In the genomic region with DNA sequence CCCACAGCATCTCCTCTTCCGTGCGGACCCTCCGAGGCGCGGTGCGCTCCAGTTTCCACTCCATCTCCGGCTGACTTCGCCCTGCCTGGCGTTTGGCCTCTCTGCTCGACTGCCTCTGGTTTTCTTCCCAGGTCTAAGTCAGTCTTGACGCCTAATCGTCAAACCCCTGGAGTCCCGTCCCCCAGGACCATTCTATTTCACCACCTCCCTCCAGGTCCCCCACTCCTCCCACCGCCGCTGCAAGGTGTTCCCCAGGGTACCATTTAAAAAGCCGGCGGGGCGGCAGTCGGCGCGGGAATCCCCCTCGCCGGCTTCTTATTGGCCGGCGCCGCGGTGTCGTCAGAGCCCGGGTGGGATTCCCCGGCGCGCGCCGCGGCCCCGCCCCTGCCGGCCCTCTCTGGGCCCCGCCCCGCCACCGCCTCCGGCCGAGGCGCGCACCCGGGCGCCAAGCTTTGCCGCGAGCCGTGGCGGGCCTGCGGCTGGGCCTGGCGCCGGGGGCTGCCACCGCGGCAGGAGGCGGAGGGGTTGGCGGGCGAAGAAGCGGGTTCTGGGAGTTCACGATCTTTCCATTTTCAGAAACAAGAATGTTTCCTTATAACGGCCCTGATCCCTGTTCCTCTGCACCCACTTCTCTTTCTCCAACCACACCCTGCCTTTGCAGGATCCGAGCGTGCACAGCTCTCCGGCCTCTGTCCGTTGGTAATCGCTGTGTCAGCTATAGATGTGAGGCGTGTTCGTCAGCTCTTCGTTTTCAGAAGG, we compare ENCODE assay signal across 8 cellular contexts. TPM values are rescaled to one million over a fixed set of nuclear protein-coding genes. Genes with fewer than 3 reads are reported as not detected.
A peak's percentile ranks its signal among the peaks of the same experiment; 100 is the strongest.
DNase-seq lines count a peak whose midpoint lies in the region; ATAC-seq, FAIRE-seq and TF ChIP-seq lines count a peak whose summit lies in the region.

A gene with protein sequence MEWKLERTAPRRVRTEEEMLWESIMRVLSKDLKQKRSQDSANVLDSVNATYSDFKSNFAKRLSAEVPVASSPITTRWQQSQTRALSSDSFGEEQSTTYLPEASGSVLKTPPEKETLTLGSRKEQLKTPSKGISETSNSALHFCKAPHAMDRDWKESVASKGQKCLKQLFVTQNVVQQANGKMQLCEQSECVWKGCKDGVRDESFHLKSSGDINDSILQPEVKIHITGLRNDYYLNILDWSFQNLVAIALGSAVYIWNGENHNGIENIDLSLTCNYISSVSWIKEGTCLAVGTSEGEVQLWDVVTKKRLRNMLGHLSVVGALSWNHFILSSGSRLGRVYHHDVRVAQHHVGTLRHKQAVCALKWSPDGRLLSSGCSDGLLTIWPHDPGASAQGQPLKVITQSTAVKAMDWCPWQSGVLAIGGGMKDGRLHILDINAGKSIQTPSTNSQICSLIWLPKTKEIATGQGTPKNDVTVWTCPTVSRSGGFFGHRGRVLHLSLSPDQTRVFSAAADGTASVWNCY (minus strand): TSS at position 241 of the 759 bp plus-strand sequence. CDS start 177 bp downstream, at position 64.

- no peak for TF ChIP-seq EP300 in HepG2 (IDR thresholded peaks at IDR 0.05; ENCODE audit: low read depth in 2 of 2, low read length in 2 of 2)
- TF ChIP-seq EP300 in HepG2 (CRISPR knock-in tag; IDR thresholded peaks at IDR 0.05; ENCODE audit: borderline replicate concordance): no peak

- H4K20me1 ChIP-seq in HepG2 (ENCODE audit: insufficient read depth, low read length): no peaks in the 10 kb centered on the region; the same call in 1 of the 2 replicates

- DNase-seq in A673 (ENCODE audit: low spot score): peak; percentile 86
- DNase-seq in NCI-H2196 treated with DMSO at 0.1 percent for 48 hours (lab: John Stamatoyannopoulos, UW; ENCODE audit: unreplicated experiment): peak; percentile 15
- DNase-seq in activated CD4-positive, alpha-beta T cell treated with anti-CD3 and anti-CD28 coated beads for 24 hours (ENCODE audit: low read depth in 2 of 2): peak; percentile 55 to 64
- DNase-seq in colonic mucosa: peak; percentile 76
- peak; percentile 23 for DNase-seq in HepG2 (ENCODE audit: low spot score)
- peak; percentile 80 for DNase-seq in stimulated activated CD4-positive, alpha-beta T cell treated with anti-CD3 and anti-CD28 coated beads, Interleukin-4, amount 100 ng/mL, for 1 hour

- peak within 1 kb of the TSS; percentile 97 for H3K4me2 ChIP-seq in HepG2 (ENCODE audit: low read depth, low read length)

- intact Hi-C loops in A673 (cut with micrococcal nuclease; ENCODE audit: unreplicated experiment) (loop anchor here (2.0 to 5.0 kb wide), 4 partner anchors 54 to 1092 kb away; a partner anchor contains a TSS), colonic mucosa (cut with DNase I) (loop anchor here (5.0 kb wide), 1 partner anchor 519 kb away; no protein-coding TSS in a partner anchor), HepG2 (cut with micrococcal nuclease; ENCODE audit: unreplicated experiment) (loop anchor here (1.0 to 10.0 kb wide), 7 partner anchors 54 to 762 kb away; a partner anchor contains a TSS)

- POLR2A ChIA-PET in A673 (lab: Charles Lee; ENCODE audit: low non-redundant PET) (no interaction called here), HepG2 (lab: Yijun Ruan, JAX) (no interaction called here)

- WGBS in HepG2 (ENCODE audit: low lambda C conversion rate): 1% methylated on average over 30 of the region's 69 CpGs

- no peak for TF ChIP-seq RAD21 in HepG2 (CRISPR knock-in tag; IDR thresholded peaks at IDR 0.05)

- peak within 1 kb of the TSS; percentile 66 for H2AFZ ChIP-seq in HepG2 (ENCODE audit: low read length)

- peak within 1 kb of the TSS; percentile 48 for H3K4me3 ChIP-seq in A673 (ENCODE audit: low read depth, low read length, poor library complexity, severe bottlenecking)
- peak within 1 kb of the TSS; percentile 42 for H3K4me3 ChIP-seq in colonic mucosa
- peak within 1 kb of the TSS; percentile 52 to 70 (median 59) for H3K4me3 ChIP-seq in HepG2 (replicated peaks in 1 of 3; ENCODE audit: insufficient read depth in 1 of 3, low read depth in 2 of 3, low read length in 3 of 3)

- no peaks in the 10 kb centered on the region for H3K79me2 ChIP-seq in HepG2 (ENCODE audit: insufficient read depth, low read length)

- TF ChIP-seq POLR2A in HepG2 (IDR thresholded peaks at IDR 0.05; ENCODE audit: insufficient read depth in 1 of 2, low read depth in 2 of 2, low read length in 2 of 2): no peak

- CTCF ChIA-PET in A673 (lab: Charles Lee) (interaction anchor here (0.7 kb wide), 1 partner anchor 301 kb away, joined by 3 read pairs; no protein-coding TSS in a partner anchor), HepG2 (lab: Yijun Ruan, JAX; ENCODE audit: low intra/inter-chr PET ratio, low total read pairs) (no interaction called here)

- H3K27ac ChIP-seq in A673 (ENCODE audit: low read depth, low read length, poor library complexity, severe bottlenecking): no peak within 1 kb of the TSS
- H3K27ac ChIP-seq in colonic mucosa: no peak within 1 kb of the TSS
- no peak within 1 kb of the TSS for H3K27ac ChIP-seq in HepG2 (ENCODE audit: extremely low read length, insufficient read depth, low read length)

- in situ Hi-C loops in HepG2 (cut with HindIII; ENCODE audit: extremely low pct_ligation_motif_present, low pct_unique_long_range_greater_than_20kb): loop anchor here (5.0 to 25.0 kb wide), 2 partner anchors 519 to 661 kb away; a partner anchor contains a TSS

- no TSS peak for BruUV-seq in A673 (replicated peaks; lab: Mats Ljungman, UMichigan)
- BruUV-seq in HepG2 (replicated peaks; lab: Mats Ljungman, UMichigan): no TSS peak

- peaks cover 23% of the 10 kb centered on the region for H3K27me3 ChIP-seq in A673 (replicated peaks; ENCODE audit: insufficient read depth, low read depth, low read length, poor library complexity)
- peaks cover 39% of the 10 kb centered on the region for H3K27me3 ChIP-seq in colonic mucosa
- H3K27me3 ChIP-seq in HepG2 (ENCODE audit: control insufficient read depth in 1 of 2, insufficient read depth in 2 of 2, low read length in 2 of 2): peaks cover 2 to 39% of the 10 kb centered on the region in 2 experiments; a peak in 3 of 5 replicates

- peak; percentile 51 for ATAC-seq in GM18873 (IDR thresholded peaks at IDR 0.05; ENCODE audit: low FRiP score, unreplicated experiment)
- peak; percentile 77 for ATAC-seq in HG03108 (IDR thresholded peaks at IDR 0.05; ENCODE audit: unreplicated experiment)
- ATAC-seq in HepG2: peak; percentile 83

- TF ChIP-seq CTCF in A673 (conservative IDR thresholded peaks at IDR 0.05; ENCODE audit: low read depth, low read length) (no peak), colonic mucosa (IDR thresholded peaks at IDR 0.05) (no peak), HepG2 (CRISPR knock-in tag; IDR thresholded peaks at IDR 0.05) (no peak)

- H3K9me3 ChIP-seq in A673 (ENCODE audit: low read depth, low read length, poor library complexity, severe bottlenecking) (no peaks in the 10 kb centered on the region), colonic mucosa (no peaks in the 10 kb centered on the region), HepG2 (ENCODE audit: low read length) (no peaks in the 10 kb centered on the region)

- no peak for FAIRE-seq in HepG2 (lab: Jason Lieb, UNC)

- peak within 1 kb of the TSS; percentile 38 to 66 for H3K9ac ChIP-seq in colonic mucosa (ENCODE audit: low read depth in 2 of 2, low read length in 2 of 2)
- H3K9ac ChIP-seq in HepG2 (ENCODE audit: insufficient read depth, low read depth, low read length): peak within 1 kb of the TSS; percentile 49

- H3K4me1 ChIP-seq in A673 (ENCODE audit: insufficient read depth, low read length, poor library complexity, severe bottlenecking) (peaks cover 24% of the 10 kb centered on the region), colonic mucosa (peaks cover 10% of the 10 kb centered on the region), HepG2 (ENCODE audit: insufficient read depth, low read length) (peaks cover 39% of the 10 kb centered on the region)

- H3K36me3 ChIP-seq in A673 (ENCODE audit: insufficient read depth, low read length, poor library complexity, severe bottlenecking): no peaks in the 10 kb centered on the region
- H3K36me3 ChIP-seq in colonic mucosa: no peaks in the 10 kb centered on the region
- H3K36me3 ChIP-seq in HepG2 (replicated peaks in 1 of 2; ENCODE audit: control insufficient read depth in 1 of 2, insufficient read depth in 2 of 2, low read length in 2 of 2): no peaks in the 10 kb centered on the region

TF ChIP-seq in HepG2, 621 proteins besides CTCF, POLR2A, EP300 and RAD21 (continues in another document):
- TF ChIP-seq REXO4 (CRISPR knock-in tag; IDR thresholded peaks at IDR 0.05; ENCODE audit: borderline replicate concordance): no peak

RNA-seq across cellular contexts. Expression of the gene that starts here (rescaled TPM):
- total RNA-seq in A673 (2021) (not detected in 2 replicates), colonic mucosa (not detected), HepG2 (2016; rRNA removed; fragmentation: Illumina TruSeq; extraction: Trizol) (not detected in 2 replicates)
- not detected in 2 replicates for total RNA-seq in HepG2 (2016; cell fraction: cytosol; rRNA removed; fragmentation: Illumina TruSeq; extraction: Trizol; ENCODE audit: low read depth)
- total RNA-seq in HepG2 (2016; cell fraction: insoluble cytoplasmic fraction; rRNA removed; fragmentation: Illumina TruSeq; extraction: Trizol): not detected in 2 replicates
- not detected in 2 replicates for total RNA-seq in HepG2 (2016; cell fraction: membrane; rRNA removed; fragmentation: Illumina TruSeq; extraction: Trizol)
- not detected in 2 replicates for total RNA-seq in HepG2 (2016; cell fraction: nucleus; rRNA removed; fragmentation: Illumina TruSeq; extraction: Trizol)
- not detected in 2 replicates for polyA plus RNA-seq in HepG2 (2011; rRNA removed)
- not detected in 2 replicates for polyA plus RNA-seq in HepG2 (2011; cell fraction: cytosol; rRNA removed)
- not detected in 2 replicates for polyA plus RNA-seq in HepG2 (2011; cell fraction: nucleus; rRNA removed)
- polyA plus RNA-seq in HepG2 (2012): not detected in 2 replicates
- not detected in 2 replicates for polyA plus RNA-seq in HepG2 (2016; cell fraction: cytosol; fragmentation: Illumina TruSeq; extraction: Trizol; ENCODE audit: low read depth)
- not detected in 2 replicates for polyA plus RNA-seq in HepG2 (2016; cell fraction: insoluble cytoplasmic fraction; fragmentation: Illumina TruSeq; extraction: Trizol; ENCODE audit: low read depth)
- polyA plus RNA-seq in HepG2 (2016; cell fraction: membrane; fragmentation: Illumina TruSeq; extraction: Trizol; ENCODE audit: low read depth): not detected in 2 replicates
- not detected in 2 replicates for polyA plus RNA-seq in HepG2 (2016; cell fraction: nucleus; fragmentation: Illumina TruSeq; extraction: Trizol; ENCODE audit: insufficient read depth, low read depth)
- not detected in 2 replicates for polyA minus RNA-seq in HepG2 (2011; rRNA and poly(A)+ RNA removed; ENCODE audit: low replicate concordance)
- polyA minus RNA-seq in HepG2 (2011; cell fraction: cytosol; rRNA and poly(A)+ RNA removed): not detected in 2 replicates
- not detected in 2 replicates for polyA minus RNA-seq in HepG2 (2011; cell fraction: nucleus; rRNA and poly(A)+ RNA removed)

Comparison
In these comparisons a context has a peak if more than half of its experiments do, and no peak if none do; other contexts are left out.
1. Peak in DNase-seq and H3K4me3 ChIP-seq in A673; RNA of the gene not detected or under 1 TPM.
2. Peak in DNase-seq, H3K4me3 ChIP-seq and H3K9ac ChIP-seq in colonic mucosa; RNA of the gene not detected or under 1 TPM.
3. Peak in DNase-seq, ATAC-seq, H3K4me3 ChIP-seq, H3K9ac ChIP-seq and H3K4me2 ChIP-seq in HepG2; RNA of the gene not detected or under 1 TPM.
4. DNase-seq: peak in every context shown above with its lines; median percentile 86 in A673; 80 in stimulated activated CD4-positive, alpha-beta T cell treated with anti-CD3 and anti-CD28 coated beads, Interleukin-4, amount 100 ng/mL, for 1 hour; 76 in colonic mucosa; 60 in activated CD4-positive, alpha-beta T cell treated with anti-CD3 and anti-CD28 coated beads for 24 hours; 23 in HepG2; 15 in NCI-H2196 treated with DMSO at 0.1 percent for 48 hours.